Comparison of ENCODE assay signal across 18 cellular contexts in genomic region chr10:133243593-133243992, GRCh38. TPM values are rescaled to one million over a fixed set of nuclear protein-coding genes. Genes with fewer than 3 reads are reported as not detected.
DNase-seq lines count a peak whose midpoint lies in the region; ATAC-seq and TF ChIP-seq lines count a peak whose summit lies in the region.
"Had no signal": no experiment of that assay in that cellular context is flagged by ENCODE, and none has a peak within 500 bp of the region (broad histone marks: within the 10 kb centered on the region; RNA-seq: fewer than 3 reads in every experiment).

No MANE protein-coding gene starts in this region.

- H3K4me3 ChIP-seq in right cardiac atrium (ENCODE audit: low read length) (no peak overlapping the region), heart left ventricle (no peak overlapping the region), HEK293 (ENCODE audit: low read depth, low read length) (no peak overlapping the region), neuronal stem cell (ENCODE audit: low read length in 2 of 2) (no peak overlapping the region)
- H3K4me3 ChIP-seq in CD8-positive, alpha-beta memory T cell (ENCODE audit: low read length) = no peak overlapping the region
- H3K4me3 ChIP-seq: GM12878, GM23248, K562 had no signal

- H4K91ac ChIP-seq in neuronal stem cell (ENCODE audit: low read depth, low read length, poor library complexity) = no peak overlapping the region

- H3K9ac ChIP-seq in neuronal stem cell (ENCODE audit: low read depth, low read length, poor library complexity) = no peak overlapping the region
- H3K9ac ChIP-seq: GM23248 had no signal

- no peak overlapping the region for H3K4ac ChIP-seq in neuronal stem cell (ENCODE audit: low read length)

- ATAC-seq in right cardiac atrium (no peak), heart left ventricle (no peak)
- ATAC-seq: GM12878, HCT116, K562 had no signal

- H3K14ac ChIP-seq in neuronal stem cell (ENCODE audit: low read length) = no peak overlapping the region

- H3K27me3 ChIP-seq in right cardiac atrium (ENCODE audit: control insufficient read depth, insufficient read depth) (no peaks in the 10 kb centered on the region), heart left ventricle (peaks cover 9 to 91% (median 54%) of the 10 kb centered on the region in 9 donors), neuronal stem cell (ENCODE audit: control insufficient read depth in 3 of 3, insufficient read depth in 3 of 3, low read depth in 1 of 3, low read length in 3 of 3) (peaks cover 2 to 71% (median 14%) of the 10 kb centered on the region in 3 experiments)
- peaks cover 12% of the 10 kb centered on the region for H3K27me3 ChIP-seq in CD8-positive, alpha-beta memory T cell (ENCODE audit: insufficient read depth, low read length, poor library complexity, severe bottlenecking)

- no peak overlapping the region for H3K27ac Mint-ChIP-seq in CD8-positive, alpha-beta memory T cell

- no peak overlapping the region for H3K27ac ChIP-seq in right cardiac atrium (ENCODE audit: low read length)
- no peak overlapping the region for H3K27ac ChIP-seq in heart left ventricle
- no peak overlapping the region for H3K27ac ChIP-seq in HEK293 (ENCODE audit: extremely low read depth, low read depth, low read length)
- no peak overlapping the region for H3K27ac ChIP-seq in neuronal stem cell (replicated peaks; ENCODE audit: low read length)
- H3K27ac ChIP-seq in CD8-positive, alpha-beta memory T cell (ENCODE audit: low read depth, low read length) = no peak overlapping the region
- H3K27ac ChIP-seq: GM23248 had no signal

- peaks cover 22 to 45% of the 10 kb centered on the region in 2 donors for H3K27me3 Mint-ChIP-seq in CD8-positive, alpha-beta memory T cell

- CTCF ChIA-PET in HEK293 (lab: Yijun Ruan, JAX) = no interaction called here
- CTCF ChIA-PET in CD8-positive, alpha-beta memory T cell (lab: Charles Lee) = interaction anchor here (1.3 kb wide), 1 partner anchor 64 kb away, joined by 4 read pairs; no protein-coding TSS in a partner anchor

- TF ChIP-seq CTCF in heart left ventricle (IDR thresholded peaks at IDR 0.05) (no peak), HEK293 (tag by site-specific recombination; IDR thresholded peaks at IDR 0.05) (no peak)

- POLR2A ChIA-PET in HEK293 (lab: Yijun Ruan, JAX) = no interaction called here
- POLR2A ChIA-PET in CD8-positive, alpha-beta memory T cell (lab: Charles Lee) = no interaction called here

- intact Hi-C loops in right cardiac atrium (cut with DNase I) = no loop called here
- intact Hi-C loops in heart left ventricle (cut with DNase I) = no loop called here

- H3K9me3 Mint-ChIP-seq in CD8-positive, alpha-beta memory T cell = no peaks in the 10 kb centered on the region
- H3K9me3 Mint-ChIP-seq: CD4-positive, alpha-beta memory T cell had no signal

- H4K8ac ChIP-seq in neuronal stem cell (ENCODE audit: low read depth, low read length) = peak overlapping the region; percentile 68

- H3K9me3 ChIP-seq in right cardiac atrium (ENCODE audit: control insufficient read depth, low read length) (no peaks in the 10 kb centered on the region), heart left ventricle (no peaks in the 10 kb centered on the region), HEK293 (ENCODE audit: control insufficient read depth, insufficient read depth, low read depth, low read length) (no peaks in the 10 kb centered on the region), neuronal stem cell (replicated peaks in 1 of 2; ENCODE audit: control insufficient read depth in 2 of 2, insufficient read depth in 1 of 2, low read depth in 1 of 2, low read length in 2 of 2) (peaks cover 0 to 3% of the 10 kb centered on the region in 2 donors)
- H3K9me3 ChIP-seq in CD8-positive, alpha-beta memory T cell (ENCODE audit: low read length) = no peaks in the 10 kb centered on the region
- H3K9me3 ChIP-seq: BE2C had no signal

- 70% methylated on average over 14 of the region's 14 CpGs for WGBS in right cardiac atrium
- WGBS in heart left ventricle, 4 donors = 62 to 76% (median 68%) methylated on average over 14 of the region's 14 CpGs
- WGBS in neuronal stem cell (ENCODE audit: extremely low coverage in 2 of 2, insufficient read length in 2 of 2, insufficient replicate concordance in 1 of 2), 2 donors = no CpG with 5 or more reads among the region's 14 CpGs

- H3K4me1 ChIP-seq in right cardiac atrium (ENCODE audit: control insufficient read depth, insufficient read depth, low read length) = no peaks in the 10 kb centered on the region
- H3K4me1 ChIP-seq in heart left ventricle = peaks cover 0 to 16% (median 0%) of the 10 kb centered on the region in 12 donors
- no peaks in the 10 kb centered on the region for H3K4me1 ChIP-seq in HEK293 (ENCODE audit: control insufficient read depth, insufficient read depth, low read length)
- peaks cover 16 to 26% of the 10 kb centered on the region in 2 donors for H3K4me1 ChIP-seq in neuronal stem cell (ENCODE audit: control insufficient read depth in 2 of 2, insufficient read depth in 1 of 2, low read depth in 1 of 2, low read length in 2 of 2)
- peaks cover 15% of the 10 kb centered on the region for H3K4me1 ChIP-seq in CD8-positive, alpha-beta memory T cell (ENCODE audit: insufficient read depth, low read length)
- H3K4me1 ChIP-seq: BE2C had no signal

- DNase-seq in right cardiac atrium (peak in 2 of 3 donors; percentile 33 to 39), heart left ventricle (no peak), neuronal stem cell (ENCODE audit: low spot score) (no peak), SKM-1 treated with dmso at 0.1 percent for 144 hours (lab: John Stamatoyannopoulos, UW; ENCODE audit: unreplicated experiment) (no peak)
- DNase-seq in CD8-positive, alpha-beta memory T cell = no peak
- DNase-seq: ACHN; BE2C; CD4-positive, alpha-beta memory T cell; DMS 273 treated with DMSO at 0.1 percent for 48 hours; DMS53; DND-41 had no signal

- peak overlapping the region; percentile 59 for H2BK15ac ChIP-seq in neuronal stem cell (ENCODE audit: low read length)

- peak overlapping the region; percentile 58 for H2AK5ac ChIP-seq in neuronal stem cell (ENCODE audit: low read depth, low read length)

- peak overlapping the region; percentile 72 for H2BK5ac ChIP-seq in neuronal stem cell (ENCODE audit: low read length)

- no peak overlapping the region for H3K23ac ChIP-seq in neuronal stem cell (ENCODE audit: low read depth, low read length, poor library complexity)

- H3K36me3 Mint-ChIP-seq in CD8-positive, alpha-beta memory T cell = no peaks in the 10 kb centered on the region
- H3K36me3 Mint-ChIP-seq: CD4-positive, alpha-beta memory T cell had no signal

- no peak for TF ChIP-seq POLR2A in heart left ventricle (IDR thresholded peaks at IDR 0.05)

- H3K4me1 Mint-ChIP-seq in CD8-positive, alpha-beta memory T cell = peaks cover 14 to 30% (median 20%) of the 10 kb centered on the region in 3 donors

- peaks cover 7% of the 10 kb centered on the region for H3K79me1 ChIP-seq in neuronal stem cell (ENCODE audit: low read depth, low read length)

- H2BK12ac ChIP-seq in neuronal stem cell (ENCODE audit: low read length) = no peak overlapping the region

- H3K18ac ChIP-seq in neuronal stem cell (ENCODE audit: low read length) = peak overlapping the region; percentile 57

- no peak overlapping the region for H2AFZ ChIP-seq in neuronal stem cell (ENCODE audit: low read length)
- H2AFZ ChIP-seq: GM23248 had no signal

- H3K36me3 ChIP-seq in heart left ventricle (no peaks in the 10 kb centered on the region), HEK293 (ENCODE audit: control insufficient read depth in 2 of 2, insufficient read depth in 1 of 2, low read length in 2 of 2) (no peaks in the 10 kb centered on the region), neuronal stem cell (replicated peaks in 1 of 2; ENCODE audit: control insufficient read depth in 2 of 2, insufficient read depth in 2 of 2, low read length in 2 of 2) (no peaks in the 10 kb centered on the region)
- no peaks in the 10 kb centered on the region for H3K36me3 ChIP-seq in CD8-positive, alpha-beta memory T cell (ENCODE audit: insufficient read depth, low read length)
- H3K36me3 ChIP-seq: BE2C had no signal

- H3K4me3 Mint-ChIP-seq in CD8-positive, alpha-beta memory T cell = no peak overlapping the region

- H2BK120ac ChIP-seq in neuronal stem cell (ENCODE audit: low read depth, low read length) = no peak overlapping the region

- no peak overlapping the region for H3K4me2 ChIP-seq in neuronal stem cell (ENCODE audit: insufficient read depth, low read length, poor library complexity, severe bottlenecking)

TF ChIP-seq in HEK293, 187 proteins besides CTCF, POLR2A, EP300 and RAD21:
- TF ChIP-seq PBX3 (CRISPR knock-in tag; IDR thresholded peaks at IDR 0.05) = no peak
- TF ChIP-seq ZIC2 (tag by site-specific recombination; IDR thresholded peaks at IDR 0.05) = peak; percentile 54; the same call in 1 of the 2 replicates
- TF ChIP-seq GLI2 (tag by site-specific recombination; IDR thresholded peaks at IDR 0.05; ENCODE audit: borderline replicate concordance, low read depth) = no peak

RNA-seq across cellular contexts. Expression of gene VENTX, which starts 5.9 kb away (rescaled TPM):
- under 1 TPM; 0.45 to 0.89 (median 0.68) TPM for total RNA-seq in right cardiac atrium
- 0.48 TPM for polyA plus RNA-seq in right cardiac atrium
- 1 to 10 TPM in 1 of 9 donors, under 1 TPM in 8; 0.29 to 2.3 (median 0.56) TPM for total RNA-seq in heart left ventricle
- polyA plus RNA-seq in heart left ventricle = under 1 TPM; 0.58 to 0.99 TPM
- 0.42 TPM for polyA plus RNA-seq in neuronal stem cell (2013, experiment 1 of 2)
- polyA plus RNA-seq in neuronal stem cell (2013, experiment 2 of 2) = 0.35 TPM
- not detected for total RNA-seq in CD8-positive, alpha-beta memory T cell
- polyA plus RNA-seq in CD8-positive, alpha-beta memory T cell = not detected
- total RNA-seq: CD4-positive, alpha-beta memory T cell; G401; GM12878; GM23248; IMR-90 had no signal
- polyA plus RNA-seq: CD4-positive, alpha-beta memory T cell; GM23248; IMR-90 had no signal

RNA-seq across cellular contexts. Expression of gene UTF1, which starts 13.6 kb away (rescaled TPM):
- total RNA-seq in right cardiac atrium (not detected), heart left ventricle (not detected)
- polyA plus RNA-seq in right cardiac atrium (not detected), heart left ventricle (not detected)
- 0.35 TPM for polyA plus RNA-seq in neuronal stem cell (2013, experiment 1 of 2)
- polyA plus RNA-seq in neuronal stem cell (2013, experiment 2 of 2) = 0.33 TPM
- total RNA-seq in CD8-positive, alpha-beta memory T cell = not detected
- polyA plus RNA-seq in CD8-positive, alpha-beta memory T cell = not detected
- total RNA-seq: CD4-positive, alpha-beta memory T cell; G401; GM12878; GM23248; IMR-90 had no signal
- polyA plus RNA-seq: CD4-positive, alpha-beta memory T cell; GM12878; GM23248; IMR-90 had no signal

RNA-seq across cellular contexts. Expression of gene ADAM8, which starts 33.1 kb away (rescaled TPM):
- total RNA-seq in right cardiac atrium (1 to 10 TPM; 1.4 to 2.1 (median 1.5) TPM), heart left ventricle (10 to 100 TPM in 1 of 9 donors, 1 to 10 TPM in 8; 1.2 to 10.3 (median 2.6) TPM)
- polyA plus RNA-seq in right cardiac atrium (0.50 TPM), heart left ventricle (1 to 10 TPM in 1 of 2 donors, under 1 TPM in 1; 0.50 to 1.2 TPM)
- polyA plus RNA-seq in neuronal stem cell (2013, experiment 1 of 2) = 1.1 TPM
- 1.3 TPM for polyA plus RNA-seq in neuronal stem cell (2013, experiment 2 of 2)
- total RNA-seq in CD8-positive, alpha-beta memory T cell = 10 to 100 TPM; 67.0 to 70.0 TPM
- 74.9 TPM for polyA plus RNA-seq in CD8-positive, alpha-beta memory T cell
- polyA plus RNA-seq: GM23248 had no signal

Comparison
In these comparisons a context has a peak if more than half of its experiments do, and no peak if none do; other contexts are left out.
1. DNase-seq: peak in right cardiac atrium (2 of 3); none in heart left ventricle (0 of 5), neuronal stem cell (single experiment), CD8-positive, alpha-beta memory T cell (0 of 5) and SKM-1 treated with dmso at 0.1 percent for 144 hours (single experiment).
2. RNA of gene ADAM8, which starts 33.1 kb away (total RNA-seq): 67.0 to 70.0 TPM in CD8-positive, alpha-beta memory T cell; 1.2 to 10.3 TPM in heart left ventricle and 1.4 to 2.1 TPM in right cardiac atrium; every median in the first group is over 4 times any median in the second.